19 cellular contexts compared by ENCODE assay signal in genomic region chr5:143135832-143136551, GRCh38.
DNase-seq lines count a peak whose midpoint lies in the region; ATAC-seq and TF ChIP-seq lines count a peak whose summit lies in the region.
"Had no signal": no experiment of that assay in that cellular context is flagged by ENCODE, and none has a peak within 500 bp of the region (broad histone marks: within the 10 kb centered on the region; RNA-seq: fewer than 3 reads in every experiment).

No MANE protein-coding gene starts in this region.

- H3K27ac ChIP-seq in Karpas-422 (ENCODE audit: low read length) (peak overlapping the region; percentile 63), heart right ventricle (peak overlapping the region in 6 of 10 donors; percentile 4 to 69 (median 48))
- H3K27ac ChIP-seq: lower lobe of right lung, tibial artery had no signal

- intact Hi-C loops in heart right ventricle (cut with DNase I) = loop anchor here in 1 of 10 donors (10.0 kb wide), 1 partner anchor 71 kb away; no protein-coding TSS in a partner anchor

- TF ChIP-seq CTCF in WTC11 (IDR thresholded peaks at IDR 0.05) (no peak), heart right ventricle (IDR thresholded peaks at IDR 0.05) (no peak)

- H3K36me3 Mint-ChIP-seq in WTC11 = no peaks in the 10 kb centered on the region

- H3K9me3 Mint-ChIP-seq in WTC11 = no peaks in the 10 kb centered on the region
- H3K9me3 Mint-ChIP-seq: activated naive CD8-positive, alpha-beta T cell treated with anti-CD3 and anti-CD28 coated beads for 36 hours; activated T-cell treated with anti-CD3 and anti-CD28 coated beads, Interleukin-2, amount 50 U/mL, for 24 hours; naive thymus-derived CD8-positive, alpha-beta T cell had no signal

- no peak overlapping the region for H3K4me3 Mint-ChIP-seq in WTC11
- H3K4me3 Mint-ChIP-seq: activated naive CD8-positive, alpha-beta T cell treated with anti-CD3 and anti-CD28 coated beads for 36 hours; activated T-cell treated with anti-CD3 and anti-CD28 coated beads, Interleukin-2, amount 50 U/mL, for 24 hours; naive thymus-derived CD8-positive, alpha-beta T cell had no signal

- no peak overlapping the region for H3K4me3 ChIP-seq in Karpas-422 (ENCODE audit: low read length)
- H3K4me3 ChIP-seq in heart right ventricle = no peak overlapping the region
- H3K4me3 ChIP-seq: lower lobe of right lung, tibial artery had no signal

- no peak for ATAC-seq in WTC11
- ATAC-seq in heart right ventricle = peak in 7 of 8 donors; percentile 14 to 91 (median 74)
- no peak for ATAC-seq in GM19467 (IDR thresholded peaks at IDR 0.05; ENCODE audit: unreplicated experiment)
- ATAC-seq in GM21825 (IDR thresholded peaks at IDR 0.05; ENCODE audit: unreplicated experiment) = no peak
- ATAC-seq: lower lobe of right lung; naive thymus-derived CD8-positive, alpha-beta T cell had no signal

- peak overlapping the region; percentile 2; the same call in 1 of the 2 replicates for H3K9ac ChIP-seq in Karpas-422 (ENCODE audit: low read length)

- H4K20me1 ChIP-seq in Karpas-422 (ENCODE audit: insufficient read depth, low read depth, low read length) = no peaks in the 10 kb centered on the region

- CTCF ChIA-PET in WTC11 (lab: Charles Lee) = no interaction called here

- no peaks in the 10 kb centered on the region for H3K27me3 Mint-ChIP-seq in WTC11 (ENCODE audit: low read depth)
- H3K27me3 Mint-ChIP-seq: activated naive CD8-positive, alpha-beta T cell treated with anti-CD3 and anti-CD28 coated beads for 36 hours; activated T-cell treated with anti-CD3 and anti-CD28 coated beads, Interleukin-2, amount 50 U/mL, for 24 hours; naive thymus-derived CD8-positive, alpha-beta T cell had no signal

- no peaks in the 10 kb centered on the region; the same call in 1 of the 2 replicates for H3K4me1 Mint-ChIP-seq in WTC11
- H3K4me1 Mint-ChIP-seq: activated naive CD8-positive, alpha-beta T cell treated with anti-CD3 and anti-CD28 coated beads for 36 hours had no signal

- DNase-seq in Karpas-422 = no peak
- DNase-seq in WTC11 (ENCODE audit: low spot score) = no peak
- DNase-seq in heart right ventricle = no peak
- DNase-seq in retina = peak; percentile 13
- no peak for DNase-seq in putamen (ENCODE audit: low spot score)
- DNase-seq in KG1 (lab: John Stamatoyannopoulos, UW) = no peak
- DNase-seq: activated naive CD8-positive, alpha-beta T cell treated with anti-CD3 and anti-CD28 coated beads for 36 hours; activated T-cell treated with anti-CD3 and anti-CD28 coated beads, Interleukin-2, amount 50 U/mL, for 24 hours; Caco-2; caudate nucleus; KBM-7; lower lobe of right lung; naive thymus-derived CD8-positive, alpha-beta T cell; NCI-H1105; stimulated activated CD4-positive, alpha-beta T cell treated with anti-CD3 and anti-CD28 coated beads, Interleukin-2, amount 100 ng/mL, for 48 hours; stimulated activated CD8-positive, alpha-beta memory T cell treated with anti-CD3 and anti-CD28 coated beads, Interleukin-4, amount 100 ng/mL, for 48 hours; tibial artery had no signal

- H3K27me3 ChIP-seq in Karpas-422 (ENCODE audit: low read length) = no peaks in the 10 kb centered on the region
- H3K27me3 ChIP-seq in heart right ventricle = no peaks in the 10 kb centered on the region
- H3K27me3 ChIP-seq: tibial artery had no signal

- H3K4me1 ChIP-seq in Karpas-422 (ENCODE audit: low read length) = peaks cover 64% of the 10 kb centered on the region
- peaks cover 4 to 90% (median 32%) of the 10 kb centered on the region in 9 donors for H3K4me1 ChIP-seq in heart right ventricle

- no peak overlapping the region for H2AFZ ChIP-seq in Karpas-422 (ENCODE audit: low read length)

- H3K9me3 ChIP-seq in Karpas-422 (ENCODE audit: low read length) = no peaks in the 10 kb centered on the region
- no peaks in the 10 kb centered on the region for H3K9me3 ChIP-seq in heart right ventricle
- H3K9me3 ChIP-seq: Caco-2, lower lobe of right lung, tibial artery had no signal

- H3K4me2 ChIP-seq in Karpas-422 (ENCODE audit: low read depth, low read length, poor library complexity, severe bottlenecking) = peak overlapping the region; percentile 11

- peaks cover 52% of the 10 kb centered on the region for H3K79me2 ChIP-seq in Karpas-422 (ENCODE audit: low read length)

- peaks cover 52% of the 10 kb centered on the region for H3K36me3 ChIP-seq in Karpas-422 (ENCODE audit: insufficient read depth, low read length)
- peaks cover 0 to 36% (median 0%) of the 10 kb centered on the region in 9 donors for H3K36me3 ChIP-seq in heart right ventricle

- H3K27ac Mint-ChIP-seq in WTC11 = peak overlapping the region; percentile 42; the same call in 1 of the 2 replicates
- H3K27ac Mint-ChIP-seq: activated naive CD8-positive, alpha-beta T cell treated with anti-CD3 and anti-CD28 coated beads for 36 hours; activated T-cell treated with anti-CD3 and anti-CD28 coated beads, Interleukin-2, amount 50 U/mL, for 24 hours; naive thymus-derived CD8-positive, alpha-beta T cell had no signal

- H3K9me2 ChIP-seq in Karpas-422 (replicated peaks; ENCODE audit: insufficient read depth, low read length) = no peaks in the 10 kb centered on the region

- 42 to 53% methylated on average over 5 of the region's 5 CpGs for WGBS in heart right ventricle, 2 donors

- POLR2A ChIA-PET in WTC11 (lab: Charles Lee) = no interaction called here

TF ChIP-seq in WTC11, 78 proteins besides CTCF, POLR2A, EP300 and RAD21:
- TF ChIP-seq ZNF512 (CRISPR knock-in tag; IDR thresholded peaks at IDR 0.05; ENCODE audit: borderline replicate concordance) = no peak

Comparison
In these comparisons a context has a peak if more than half of its experiments do, and no peak if none do; other contexts are left out.
1. ATAC-seq: peak in heart right ventricle (7 of 8); none in WTC11 (single experiment), GM19467 (single experiment) and GM21825 (single experiment).